In genomic region chr2:158756331-158756730, GRCh38 we compare ENCODE assay signal across 26 cellular contexts. TPM values are rescaled to one million over a fixed set of nuclear protein-coding genes. Genes with fewer than 3 reads are reported as not detected.
"Had no signal": no experiment of that assay in that cellular context is flagged by ENCODE, and none has a peak within 500 bp of the region (broad histone marks: within the 10 kb centered on the region; RNA-seq: fewer than 3 reads in every experiment).

No MANE protein-coding gene starts in this region.

- H3K36me3 Mint-ChIP-seq: activated naive CD4-positive, alpha-beta T cell treated with anti-CD3 and anti-CD28 coated beads, Interleukin-2, amount 50 U/mL, for 72 hours had no signal

- H3K4me1 ChIP-seq: SJCRH30 had no signal

- H3K9me3 Mint-ChIP-seq: activated CD4-positive, alpha-beta T cell treated with anti-CD3 and anti-CD28 coated beads, Interleukin-2, amount 10 ng/mL, durations not matched to agents 24 days and 14 days; activated CD8-positive, alpha-beta T cell treated with anti-CD3 and anti-CD28 coated beads for 36 hours; activated naive CD4-positive, alpha-beta T cell treated with anti-CD3 and anti-CD28 coated beads, Interleukin-2, amount 50 U/mL, for 72 hours; activated T-cell treated with anti-CD3 and anti-CD28 coated beads, Interleukin-2, amount 50 U/mL, for 24 hours; activated T-helper 2 cell treated with anti-CD3 and anti-CD28 coated beads, Interferon-gamma antibody, Interleukin-2, Interleukin-4, amounts not matched to agents 10 μg/mL and 5 μg/mL and 100 μg/mL, durations not matched to agents 14 hours and 24 hours and 36 hours had no signal

- H3K27ac Mint-ChIP-seq: activated CD4-positive, alpha-beta T cell treated with anti-CD3 and anti-CD28 coated beads, Interleukin-2, amount 10 ng/mL, durations not matched to agents 24 days and 14 days; activated CD8-positive, alpha-beta T cell treated with anti-CD3 and anti-CD28 coated beads for 36 hours; activated naive CD4-positive, alpha-beta T cell treated with anti-CD3 and anti-CD28 coated beads, Interleukin-2, amount 50 U/mL, for 72 hours; activated T-cell treated with anti-CD3 and anti-CD28 coated beads, Interleukin-2, amount 50 U/mL, for 24 hours; activated T-helper 2 cell treated with anti-CD3 and anti-CD28 coated beads, Interferon-gamma antibody, Interleukin-2, Interleukin-4, amounts not matched to agents 10 μg/mL and 5 μg/mL and 100 μg/mL, durations not matched to agents 14 hours and 24 hours and 36 hours had no signal

- H3K36me3 ChIP-seq: SJCRH30 had no signal

- H3K9me3 ChIP-seq: SJCRH30 had no signal

- H3K4me3 ChIP-seq: SJCRH30, SK-N-MC had no signal

- H3K9ac ChIP-seq: KMS-11 had no signal

- H3K4me1 Mint-ChIP-seq: activated CD4-positive, alpha-beta T cell treated with anti-CD3 and anti-CD28 coated beads, Interleukin-2, amount 10 ng/mL, durations not matched to agents 24 days and 14 days had no signal

- DNase-seq: activated CD4-positive, alpha-beta T cell treated with anti-CD3 and anti-CD28 coated beads, Interleukin-2, amount 10 ng/mL, durations not matched to agents 24 days and 14 days; activated CD4-positive, alpha-beta T cell treated with anti-CD3 and anti-CD28 coated beads, Interleukin-2, amount 50 U/mL, for 4 hours; activated gamma-delta T cell; activated T-cell treated with anti-CD3 and anti-CD28 coated beads, Interleukin-2, amount 50 U/mL, for 24 hours; amniotic stem cell; aorta; MM.1S; NCI-H1092; NCI-H1436 treated with DMSO at 0.1 percent for 48 hours; NCI-H2029 treated with DMSO at 0.1 percent for 48 hours; NCI-H2107; NCI-H2227 treated with DMSO at 0.1 percent for 48 hours; SHP77; T1000 had no signal

- H3K4me2 ChIP-seq: KMS-11 had no signal

- H3K27ac ChIP-seq: KMS-11, SJCRH30, SK-N-MC had no signal

- H3K4me3 Mint-ChIP-seq: activated CD4-positive, alpha-beta T cell treated with anti-CD3 and anti-CD28 coated beads, Interleukin-2, amount 10 ng/mL, durations not matched to agents 24 days and 14 days; activated CD8-positive, alpha-beta T cell treated with anti-CD3 and anti-CD28 coated beads for 36 hours; activated T-cell treated with anti-CD3 and anti-CD28 coated beads, Interleukin-2, amount 50 U/mL, for 24 hours had no signal

- H3K27me3 ChIP-seq: SJCRH30 had no signal

- ATAC-seq: activated CD8-positive, alpha-beta T cell treated with anti-CD3 and anti-CD28 coated beads for 36 hours; activated naive CD4-positive, alpha-beta T cell treated with anti-CD3 and anti-CD28 coated beads, Interleukin-2, amount 50 U/mL, for 72 hours; Panc1 had no signal

RNA-seq across cellular contexts. Expression of gene DAPL1, which starts 38.8 kb away (rescaled TPM):
- total RNA-seq: activated CD4-positive, alpha-beta T cell treated with anti-CD3 and anti-CD28 coated beads, Interleukin-2, amount 10 ng/mL, durations not matched to agents 24 days and 14 days; activated CD8-positive, alpha-beta memory T cell treated with anti-CD3 and anti-CD28 coated beads for 36 hours; activated CD8-positive, alpha-beta T cell treated with anti-CD3 and anti-CD28 coated beads for 36 hours; activated naive CD4-positive, alpha-beta T cell treated with anti-CD3 and anti-CD28 coated beads, Interleukin-2, amount 50 U/mL, for 72 hours; activated T-helper 2 cell treated with anti-CD3 and anti-CD28 coated beads, Interferon-gamma antibody, Interleukin-2, Interleukin-4, amounts not matched to agents 10 μg/mL and 5 μg/mL and 100 μg/mL, durations not matched to agents 14 hours and 24 hours and 36 hours; aorta; cardiac septum; RPMI7951; SJCRH30; T-helper 1 cell treated with Interleukin-12 subunit alpha and Interleukin-12 subunit beta and Interleukin-4 antibody, amounts not matched to agents 30 ng/mL and 1 ng/mL, for 36 hours; T-helper 2 cell treated with Interferon-gamma antibody and Interleukin-4, amounts not matched to agents 100 ng/mL and 5 ng/mL, for 36 hours had no signal
